1 cellular context compared by ENCODE assay signal in the genomic region with DNA sequence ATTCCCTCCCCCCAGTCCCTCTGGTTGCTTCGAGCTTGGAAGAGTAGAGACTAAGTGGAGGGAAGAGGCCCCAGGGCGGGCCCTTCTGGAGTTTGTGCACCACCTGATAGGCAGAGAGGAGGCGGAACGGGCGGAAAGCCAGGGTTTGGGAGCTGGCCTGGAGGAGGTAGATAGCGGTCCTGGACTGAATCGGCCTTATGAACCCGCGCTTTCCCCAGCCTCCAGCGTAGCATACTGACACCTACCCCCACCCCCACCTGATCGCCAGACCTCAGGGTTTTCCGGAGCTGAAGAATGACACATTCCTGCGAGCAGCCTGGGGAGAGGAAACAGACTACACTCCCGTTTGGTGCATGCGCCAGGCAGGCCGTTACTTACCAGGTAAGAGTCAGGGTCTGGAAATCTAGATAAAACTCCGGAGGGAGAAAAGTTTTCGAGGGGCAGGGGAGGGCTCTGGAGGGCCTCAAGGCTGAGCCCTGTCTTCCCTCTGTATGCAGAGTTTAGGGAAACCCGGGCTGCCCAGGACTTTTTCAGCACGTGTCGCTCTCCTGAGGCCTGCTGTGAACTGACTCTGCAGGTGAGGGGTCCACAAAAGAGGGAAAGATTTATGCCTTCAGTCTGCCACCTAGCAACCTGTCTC.
TF ChIP-seq lines count a peak whose summit lies in the region.

No MANE protein-coding gene starts in this region.

TF ChIP-seq in HepG2, 621 proteins besides CTCF, POLR2A, EP300 and RAD21 (continued from another document and continues in another):
- TF ChIP-seq, protein P1, sequence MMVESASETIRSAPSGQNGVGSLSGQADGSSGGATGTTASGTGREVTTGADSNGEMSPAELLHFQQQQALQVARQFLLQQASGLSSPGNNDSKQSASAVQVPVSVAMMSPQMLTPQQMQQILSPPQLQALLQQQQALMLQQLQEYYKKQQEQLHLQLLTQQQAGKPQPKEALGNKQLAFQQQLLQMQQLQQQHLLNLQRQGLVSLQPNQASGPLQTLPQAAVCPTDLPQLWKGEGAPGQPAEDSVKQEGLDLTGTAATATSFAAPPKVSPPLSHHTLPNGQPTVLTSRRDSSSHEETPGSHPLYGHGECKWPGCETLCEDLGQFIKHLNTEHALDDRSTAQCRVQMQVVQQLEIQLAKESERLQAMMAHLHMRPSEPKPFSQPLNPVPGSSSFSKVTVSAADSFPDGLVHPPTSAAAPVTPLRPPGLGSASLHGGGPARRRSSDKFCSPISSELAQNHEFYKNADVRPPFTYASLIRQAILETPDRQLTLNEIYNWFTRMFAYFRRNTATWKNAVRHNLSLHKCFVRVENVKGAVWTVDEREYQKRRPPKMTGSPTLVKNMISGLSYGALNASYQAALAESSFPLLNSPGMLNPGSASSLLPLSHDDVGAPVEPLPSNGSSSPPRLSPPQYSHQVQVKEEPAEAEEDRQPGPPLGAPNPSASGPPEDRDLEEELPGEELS (CRISPR knock-in tag; IDR thresholded peaks at IDR 0.05), result no peak
- TF ChIP-seq ZNF317 (CRISPR knock-in tag; IDR thresholded peaks at IDR 0.05) (no peak), ZNF670 (CRISPR knock-in tag; IDR thresholded peaks at IDR 0.05; ENCODE audit: borderline replicate concordance) (no peak), ATRX (CRISPR knock-in tag; IDR thresholded peaks at IDR 0.05; ENCODE audit: borderline replicate concordance) (no peak), ZNF124 (CRISPR knock-in tag; IDR thresholded peaks at IDR 0.05) (no peak), BORCS8-MEF2B (CRISPR knock-in tag; IDR thresholded peaks at IDR 0.05) (0 out of 2 replicates have a peak, but pooled peaks have one; percentile 28), XRCC5 (optimal IDR thresholded peaks at IDR 0.05; ENCODE audit: low read length) (no peak), ZFX (CRISPR knock-in tag; IDR thresholded peaks at IDR 0.05; ENCODE audit: low read depth) (peak; percentile 53; the same call in 1 of the 2 replicates), KLF9 (CRISPR knock-in tag; IDR thresholded peaks at IDR 0.05; ENCODE audit: low read depth) (no peak), ZNF605 (CRISPR knock-in tag; IDR thresholded peaks at IDR 0.05) (0 out of 2 replicates have a peak, but pooled peaks have one; percentile 16), RBFOX2 (IDR thresholded peaks at IDR 0.05; ENCODE audit: low read depth, low read length) (no peak), HNRNPUL1 (IDR thresholded peaks at IDR 0.05; ENCODE audit: low read depth, low read length) (no peak), MBNL3 (CRISPR knock-in tag; conservative IDR thresholded peaks at IDR 0.05) (no peak), PHF21A (CRISPR knock-in tag; IDR thresholded peaks at IDR 0.05) (no peak), KMT2A (CRISPR knock-in tag; IDR thresholded peaks at IDR 0.05) (0 out of 2 replicates have a peak, but pooled peaks have one; percentile 9), ZNF451 (CRISPR knock-in tag; IDR thresholded peaks at IDR 0.05) (no peak), ARHGAP35 (CRISPR knock-in tag; IDR thresholded peaks at IDR 0.05; ENCODE audit: borderline replicate concordance) (no peak), ZNF776 (CRISPR knock-in tag; IDR thresholded peaks at IDR 0.05) (no peak), HMG20A (CRISPR knock-in tag; IDR thresholded peaks at IDR 0.05; ENCODE audit: borderline replicate concordance) (no peak), ZNF101 (CRISPR knock-in tag; IDR thresholded peaks at IDR 0.05; ENCODE audit: borderline replicate concordance, low read depth) (no peak), ZNF382 (CRISPR knock-in tag; IDR thresholded peaks at IDR 0.05; ENCODE audit: borderline replicate concordance) (no peak), ZSCAN20 (CRISPR knock-in tag; IDR thresholded peaks at IDR 0.05; ENCODE audit: borderline replicate concordance) (no peak), ATF1 (CRISPR knock-in tag; IDR thresholded peaks at IDR 0.05) (no peak), FOXA1 (IDR thresholded peaks at IDR 0.05) (no peak), FOXA1 (CRISPR knock-in tag; IDR thresholded peaks at IDR 0.05) (no peak), DMAP1 (CRISPR knock-in tag; IDR thresholded peaks at IDR 0.05) (peak; percentile 56; the same call in 1 of the 2 replicates), RXRA (CRISPR knock-in tag; IDR thresholded peaks at IDR 0.05) (no peak), ZFP62 (CRISPR knock-in tag; IDR thresholded peaks at IDR 0.05) (no peak), ZNF543 (CRISPR knock-in tag; IDR thresholded peaks at IDR 0.05) (no peak), SNAI1 (CRISPR knock-in tag; IDR thresholded peaks at IDR 0.05; ENCODE audit: borderline replicate concordance) (no peak), ZNF652 (CRISPR knock-in tag; IDR thresholded peaks at IDR 0.05; ENCODE audit: borderline replicate concordance, low read depth) (no peak), PHB2 (IDR thresholded peaks at IDR 0.05; ENCODE audit: partially characterized antibody) (no peak)
- TF ChIP-seq, protein P2, sequence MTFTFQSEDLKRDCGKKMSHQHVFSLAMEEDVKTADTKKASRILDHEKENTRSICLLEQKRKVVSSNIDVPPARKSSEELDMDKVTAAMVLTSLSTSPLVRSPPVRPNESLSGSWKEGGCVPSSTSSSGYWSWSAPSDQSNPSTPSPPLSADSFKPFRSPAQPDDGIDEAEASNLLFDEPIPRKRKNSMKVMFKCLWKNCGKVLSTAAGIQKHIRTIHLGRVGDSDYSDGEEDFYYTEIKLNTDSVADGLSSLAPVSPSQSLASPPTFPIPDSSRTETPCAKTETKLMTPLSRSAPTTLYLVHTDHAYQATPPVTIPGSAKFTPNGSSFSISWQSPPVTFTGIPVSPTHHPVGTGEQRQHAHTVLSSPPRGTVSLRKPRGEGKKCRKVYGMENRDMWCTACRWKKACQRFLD (CRISPR knock-in tag; IDR thresholded peaks at IDR 0.05; ENCODE audit: borderline replicate concordance), result no peak
- TF ChIP-seq, protein P3, sequence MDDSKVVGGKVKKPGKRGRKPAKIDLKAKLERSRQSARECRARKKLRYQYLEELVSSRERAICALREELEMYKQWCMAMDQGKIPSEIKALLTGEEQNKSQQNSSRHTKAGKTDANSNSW (CRISPR knock-in tag; IDR thresholded peaks at IDR 0.05; ENCODE audit: borderline replicate concordance), result no peak
- TF ChIP-seq, protein P4, sequence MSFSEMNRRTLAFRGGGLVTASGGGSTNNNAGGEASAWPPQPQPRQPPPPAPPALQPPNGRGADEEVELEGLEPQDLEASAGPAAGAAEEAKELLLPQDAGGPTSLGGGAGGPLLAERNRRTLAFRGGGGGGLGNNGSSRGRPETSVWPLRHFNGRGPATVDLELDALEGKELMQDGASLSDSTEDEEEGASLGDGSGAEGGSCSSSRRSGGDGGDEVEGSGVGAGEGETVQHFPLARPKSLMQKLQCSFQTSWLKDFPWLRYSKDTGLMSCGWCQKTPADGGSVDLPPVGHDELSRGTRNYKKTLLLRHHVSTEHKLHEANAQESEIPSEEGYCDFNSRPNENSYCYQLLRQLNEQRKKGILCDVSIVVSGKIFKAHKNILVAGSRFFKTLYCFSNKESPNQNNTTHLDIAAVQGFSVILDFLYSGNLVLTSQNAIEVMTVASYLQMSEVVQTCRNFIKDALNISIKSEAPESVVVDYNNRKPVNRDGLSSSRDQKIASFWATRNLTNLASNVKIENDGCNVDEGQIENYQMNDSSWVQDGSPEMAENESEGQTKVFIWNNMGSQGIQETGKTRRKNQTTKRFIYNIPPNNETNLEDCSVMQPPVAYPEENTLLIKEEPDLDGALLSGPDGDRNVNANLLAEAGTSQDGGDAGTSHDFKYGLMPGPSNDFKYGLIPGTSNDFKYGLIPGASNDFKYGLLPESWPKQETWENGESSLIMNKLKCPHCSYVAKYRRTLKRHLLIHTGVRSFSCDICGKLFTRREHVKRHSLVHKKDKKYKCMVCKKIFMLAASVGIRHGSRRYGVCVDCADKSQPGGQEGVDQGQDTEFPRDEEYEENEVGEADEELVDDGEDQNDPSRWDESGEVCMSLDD (CRISPR knock-in tag; IDR thresholded peaks at IDR 0.05; ENCODE audit: borderline replicate concordance), result no peak
- TF ChIP-seq, protein P5, sequence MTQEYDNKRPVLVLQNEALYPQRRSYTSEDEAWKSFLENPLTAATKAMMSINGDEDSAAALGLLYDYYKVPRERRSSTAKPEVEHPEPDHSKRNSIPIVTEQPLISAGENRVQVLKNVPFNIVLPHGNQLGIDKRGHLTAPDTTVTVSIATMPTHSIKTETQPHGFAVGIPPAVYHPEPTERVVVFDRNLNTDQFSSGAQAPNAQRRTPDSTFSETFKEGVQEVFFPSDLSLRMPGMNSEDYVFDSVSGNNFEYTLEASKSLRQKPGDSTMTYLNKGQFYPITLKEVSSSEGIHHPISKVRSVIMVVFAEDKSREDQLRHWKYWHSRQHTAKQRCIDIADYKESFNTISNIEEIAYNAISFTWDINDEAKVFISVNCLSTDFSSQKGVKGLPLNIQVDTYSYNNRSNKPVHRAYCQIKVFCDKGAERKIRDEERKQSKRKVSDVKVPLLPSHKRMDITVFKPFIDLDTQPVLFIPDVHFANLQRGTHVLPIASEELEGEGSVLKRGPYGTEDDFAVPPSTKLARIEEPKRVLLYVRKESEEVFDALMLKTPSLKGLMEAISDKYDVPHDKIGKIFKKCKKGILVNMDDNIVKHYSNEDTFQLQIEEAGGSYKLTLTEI (CRISPR knock-in tag; conservative IDR thresholded peaks at IDR 0.05), result no peak
- TF ChIP-seq, protein P6, sequence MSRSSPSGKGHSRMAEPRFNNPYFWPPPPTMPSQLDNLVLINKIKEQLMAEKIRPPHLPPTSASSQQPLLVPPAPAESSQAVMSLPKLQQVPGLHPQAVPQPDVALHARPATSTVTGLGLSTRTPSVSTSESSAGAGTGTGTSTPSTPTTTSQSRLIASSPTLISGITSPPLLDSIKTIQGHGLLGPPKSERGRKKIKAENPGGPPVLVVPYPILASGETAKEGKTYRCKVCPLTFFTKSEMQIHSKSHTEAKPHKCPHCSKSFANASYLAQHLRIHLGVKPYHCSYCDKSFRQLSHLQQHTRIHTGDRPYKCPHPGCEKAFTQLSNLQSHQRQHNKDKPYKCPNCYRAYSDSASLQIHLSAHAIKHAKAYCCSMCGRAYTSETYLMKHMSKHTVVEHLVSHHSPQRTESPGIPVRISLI (CRISPR knock-in tag; IDR thresholded peaks at IDR 0.05; ENCODE audit: borderline replicate concordance), result no peak
- TF ChIP-seq, protein P7, sequence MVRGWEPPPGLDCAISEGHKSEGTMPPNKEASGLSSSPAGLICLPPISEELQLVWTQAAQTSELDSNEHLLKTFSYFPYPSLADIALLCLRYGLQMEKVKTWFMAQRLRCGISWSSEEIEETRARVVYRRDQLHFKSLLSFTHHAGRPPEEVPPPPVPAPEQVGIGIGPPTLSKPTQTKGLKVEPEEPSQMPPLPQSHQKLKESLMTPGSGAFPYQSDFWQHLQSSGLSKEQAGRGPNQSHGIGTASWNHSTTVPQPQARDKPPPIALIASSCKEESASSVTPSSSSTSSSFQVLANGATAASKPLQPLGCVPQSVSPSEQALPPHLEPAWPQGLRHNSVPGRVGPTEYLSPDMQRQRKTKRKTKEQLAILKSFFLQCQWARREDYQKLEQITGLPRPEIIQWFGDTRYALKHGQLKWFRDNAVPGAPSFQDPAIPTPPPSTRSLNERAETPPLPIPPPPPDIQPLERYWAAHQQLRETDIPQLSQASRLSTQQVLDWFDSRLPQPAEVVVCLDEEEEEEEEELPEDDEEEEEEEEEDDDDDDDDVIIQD (CRISPR knock-in tag; IDR thresholded peaks at IDR 0.05; ENCODE audit: low read depth), result peak; percentile 34; the same call in 1 of the 2 replicates
- TF ChIP-seq, protein P8, sequence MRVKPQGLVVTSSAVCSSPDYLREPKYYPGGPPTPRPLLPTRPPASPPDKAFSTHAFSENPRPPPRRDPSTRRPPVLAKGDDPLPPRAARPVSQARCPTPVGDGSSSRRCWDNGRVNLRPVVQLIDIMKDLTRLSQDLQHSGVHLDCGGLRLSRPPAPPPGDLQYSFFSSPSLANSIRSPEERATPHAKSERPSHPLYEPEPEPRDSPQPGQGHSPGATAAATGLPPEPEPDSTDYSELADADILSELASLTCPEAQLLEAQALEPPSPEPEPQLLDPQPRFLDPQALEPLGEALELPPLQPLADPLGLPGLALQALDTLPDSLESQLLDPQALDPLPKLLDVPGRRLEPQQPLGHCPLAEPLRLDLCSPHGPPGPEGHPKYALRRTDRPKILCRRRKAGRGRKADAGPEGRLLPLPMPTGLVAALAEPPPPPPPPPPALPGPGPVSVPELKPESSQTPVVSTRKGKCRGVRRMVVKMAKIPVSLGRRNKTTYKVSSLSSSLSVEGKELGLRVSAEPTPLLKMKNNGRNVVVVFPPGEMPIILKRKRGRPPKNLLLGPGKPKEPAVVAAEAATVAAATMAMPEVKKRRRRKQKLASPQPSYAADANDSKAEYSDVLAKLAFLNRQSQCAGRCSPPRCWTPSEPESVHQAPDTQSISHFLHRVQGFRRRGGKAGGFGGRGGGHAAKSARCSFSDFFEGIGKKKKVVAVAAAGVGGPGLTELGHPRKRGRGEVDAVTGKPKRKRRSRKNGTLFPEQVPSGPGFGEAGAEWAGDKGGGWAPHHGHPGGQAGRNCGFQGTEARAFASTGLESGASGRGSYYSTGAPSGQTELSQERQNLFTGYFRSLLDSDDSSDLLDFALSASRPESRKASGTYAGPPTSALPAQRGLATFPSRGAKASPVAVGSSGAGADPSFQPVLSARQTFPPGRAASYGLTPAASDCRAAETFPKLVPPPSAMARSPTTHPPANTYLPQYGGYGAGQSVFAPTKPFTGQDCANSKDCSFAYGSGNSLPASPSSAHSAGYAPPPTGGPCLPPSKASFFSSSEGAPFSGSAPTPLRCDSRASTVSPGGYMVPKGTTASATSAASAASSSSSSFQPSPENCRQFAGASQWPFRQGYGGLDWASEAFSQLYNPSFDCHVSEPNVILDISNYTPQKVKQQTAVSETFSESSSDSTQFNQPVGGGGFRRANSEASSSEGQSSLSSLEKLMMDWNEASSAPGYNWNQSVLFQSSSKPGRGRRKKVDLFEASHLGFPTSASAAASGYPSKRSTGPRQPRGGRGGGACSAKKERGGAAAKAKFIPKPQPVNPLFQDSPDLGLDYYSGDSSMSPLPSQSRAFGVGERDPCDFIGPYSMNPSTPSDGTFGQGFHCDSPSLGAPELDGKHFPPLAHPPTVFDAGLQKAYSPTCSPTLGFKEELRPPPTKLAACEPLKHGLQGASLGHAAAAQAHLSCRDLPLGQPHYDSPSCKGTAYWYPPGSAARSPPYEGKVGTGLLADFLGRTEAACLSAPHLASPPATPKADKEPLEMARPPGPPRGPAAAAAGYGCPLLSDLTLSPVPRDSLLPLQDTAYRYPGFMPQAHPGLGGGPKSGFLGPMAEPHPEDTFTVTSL (CRISPR knock-in tag; IDR thresholded peaks at IDR 0.05; ENCODE audit: borderline replicate concordance), result no peak
- TF ChIP-seq, protein P9, sequence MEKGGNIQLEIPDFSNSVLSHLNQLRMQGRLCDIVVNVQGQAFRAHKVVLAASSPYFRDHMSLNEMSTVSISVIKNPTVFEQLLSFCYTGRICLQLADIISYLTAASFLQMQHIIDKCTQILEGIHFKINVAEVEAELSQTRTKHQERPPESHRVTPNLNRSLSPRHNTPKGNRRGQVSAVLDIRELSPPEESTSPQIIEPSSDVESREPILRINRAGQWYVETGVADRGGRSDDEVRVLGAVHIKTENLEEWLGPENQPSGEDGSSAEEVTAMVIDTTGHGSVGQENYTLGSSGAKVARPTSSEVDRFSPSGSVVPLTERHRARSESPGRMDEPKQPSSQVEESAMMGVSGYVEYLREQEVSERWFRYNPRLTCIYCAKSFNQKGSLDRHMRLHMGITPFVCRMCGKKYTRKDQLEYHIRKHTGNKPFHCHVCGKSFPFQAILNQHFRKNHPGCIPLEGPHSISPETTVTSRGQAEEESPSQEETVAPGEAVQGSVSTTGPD (CRISPR knock-in tag; IDR thresholded peaks at IDR 0.05), result no peak
